In genomic region chr12:124867389-124867930, GRCh38 we compare ENCODE assay signal across 13 cellular contexts. TPM values are rescaled to one million over a fixed set of nuclear protein-coding genes. Genes with fewer than 3 reads are reported as not detected.
DNase-seq lines count a peak whose midpoint lies in the region; TF ChIP-seq lines count a peak whose summit lies in the region.
"Had no signal": no experiment of that assay in that cellular context is flagged by ENCODE, and none has a peak within 500 bp of the region (broad histone marks: within the 10 kb centered on the region; RNA-seq: fewer than 3 reads in every experiment).

No MANE protein-coding gene starts in this region.

- no peak overlapping the region for H4K5ac ChIP-seq in H9 (ENCODE audit: insufficient read length, low read depth, low read length)

- H3K4me1 Mint-ChIP-seq in H9 = peaks cover 21 to 24% of the 10 kb centered on the region in 2 experiments

- H3K9ac ChIP-seq in H9 (ENCODE audit: extremely low read depth, insufficient read length, low read length) = no peak overlapping the region

- H2BK12ac ChIP-seq in H9 (ENCODE audit: insufficient read length, low read depth, low read length) = no peak overlapping the region

- H3K27ac Mint-ChIP-seq in H9 = no peak overlapping the region

- H2AFZ ChIP-seq in H9 (ENCODE audit: low read length) = no peak overlapping the region

- no peaks in the 10 kb centered on the region for H3K9me3 Mint-ChIP-seq in H9

- H3K23me2 ChIP-seq in H9 (ENCODE audit: insufficient read length, low read depth, low read length, poor library complexity, severe bottlenecking) = peaks cover 9% of the 10 kb centered on the region

- no peak overlapping the region for H2BK120ac ChIP-seq in H9 (ENCODE audit: low read depth, low read length, poor library complexity, severe bottlenecking)

- no peak overlapping the region for H3K14ac ChIP-seq in H9 (ENCODE audit: insufficient read depth, low read length)

- no peaks in the 10 kb centered on the region; the same call in 1 of the 2 replicates for H3K27me3 ChIP-seq in H9 (ENCODE audit: insufficient read depth, low read length)

- no peaks in the 10 kb centered on the region; the same call in 1 of the 2 replicates for H3K4me1 ChIP-seq in H9 (ENCODE audit: insufficient read depth, low read length)

- no peak overlapping the region for H4K8ac ChIP-seq in H9 (replicated peaks; ENCODE audit: insufficient read length, low read depth, low read length)

- H3K27ac ChIP-seq in 22Rv1 (peak overlapping the region; percentile 40), RWPE1 (no peak overlapping the region), H9 (ENCODE audit: insufficient read length, low read depth, low read length) (no peak overlapping the region)
- H3K27ac ChIP-seq: WERI-Rb-1 had no signal

- H4K91ac ChIP-seq in H9 (ENCODE audit: insufficient read length, low read depth, low read length) = no peak overlapping the region

- no CpG with 5 or more reads among the region's 6 CpGs for WGBS in H9 (ENCODE audit: extremely low coverage, insufficient read length, low lambda C conversion rate)

- POLR2A ChIA-PET in RWPE1 (lab: Yijun Ruan, JAX; ENCODE audit: low non-redundant PET) = no interaction called here

- no peaks in the 10 kb centered on the region; a peak in 1 of 7 replicates for H3K36me3 Mint-ChIP-seq in H9 (ENCODE audit: insufficient read depth in 1 of 3, low read depth in 3 of 3)
- H3K36me3 Mint-ChIP-seq: CD14-positive monocyte had no signal

- no peaks in the 10 kb centered on the region for H3K79me2 ChIP-seq in H9 (ENCODE audit: insufficient read depth, low read length)

- H3K9me3 ChIP-seq in H9 (ENCODE audit: control insufficient read depth, low read depth, low read length) = no peaks in the 10 kb centered on the region

- no peak overlapping the region for H3K18ac ChIP-seq in H9 (ENCODE audit: insufficient read length, low read depth, low read length)

- no peak overlapping the region for H3K23ac ChIP-seq in H9 (ENCODE audit: insufficient read length, low read depth, low read length)

- no peak overlapping the region for H2BK5ac ChIP-seq in H9 (ENCODE audit: insufficient read length, low read length)

- H3K27me3 Mint-ChIP-seq in H9 (ENCODE audit: low read depth) = peaks cover 26% of the 10 kb centered on the region

- no peak overlapping the region for H3K4me3 ChIP-seq in fibroblast of villous mesenchyme (ENCODE audit: low read depth, low read length)

- no peak overlapping the region for H3K56ac ChIP-seq in H9 (ENCODE audit: insufficient read length, low read depth, low read length)

- no peaks in the 10 kb centered on the region for H4K20me1 ChIP-seq in H9 (ENCODE audit: control insufficient read depth, insufficient read depth, insufficient read length)

- H3K4ac ChIP-seq in H9 (ENCODE audit: low read depth, low read length) = no peak overlapping the region

- CTCF ChIA-PET in RWPE1 (lab: Yijun Ruan, JAX) = interaction anchor here (0.5 kb wide), 1 partner anchor 90 kb away, joined by 3 read pairs; no protein-coding TSS in a partner anchor

- H3K4me2 ChIP-seq in H9 (ENCODE audit: insufficient read depth, insufficient read length, low read length) = no peak overlapping the region

- DNase-seq in EL (peak; percentile 33), RWPE1 (ENCODE audit: low spot score) (peak; percentile 29), fibroblast of villous mesenchyme (ENCODE audit: low read depth) (peak; percentile 79), T-helper 2 cell (no peak), NCI-H524 (lab: John Stamatoyannopoulos, UW) (no peak), H9 (no peak), DMS 273 (lab: John Stamatoyannopoulos, UW; ENCODE audit: unreplicated experiment) (no peak)
- DNase-seq: aorta, GOT3, NCI-H2081 treated with DMSO at 0.1 percent for 48 hours, WERI-Rb-1 had no signal

- TF ChIP-seq CTCF in 22Rv1 (IDR thresholded peaks at IDR 0.05) = no peak
- TF ChIP-seq CTCF in RWPE1 (conservative IDR thresholded peaks at IDR 0.05; ENCODE audit: low read depth) = no peak
- TF ChIP-seq CTCF in fibroblast of villous mesenchyme (IDR thresholded peaks at IDR 0.05; ENCODE audit: insufficient read depth, low read depth, low read length) = no peak
- TF ChIP-seq CTCF in H9 (conservative IDR thresholded peaks at IDR 0.05) = no peak

- H2AK5ac ChIP-seq in H9 (ENCODE audit: insufficient read length, low read length) = no peak overlapping the region

- H3T11ph ChIP-seq in H9 (ENCODE audit: low read length) = no peak overlapping the region

- H3K79me1 ChIP-seq in H9 (ENCODE audit: insufficient read depth, low read depth, low read length, poor library complexity, severe bottlenecking) = no peaks in the 10 kb centered on the region

- no peak overlapping the region for H3K4me3 Mint-ChIP-seq in H9

- H2BK20ac ChIP-seq in H9 (ENCODE audit: low read depth, low read length, poor library complexity, severe bottlenecking) = no peak overlapping the region

- no peak overlapping the region for H2BK15ac ChIP-seq in H9 (ENCODE audit: low read depth, low read length)

RNA-seq across cellular contexts. Expression of gene SCARB1, which starts 3.8 kb away (rescaled TPM):
- total RNA-seq in fibroblast of villous mesenchyme = 22.5 and 28.5 TPM in 2 replicates
- 31.3 and 31.7 TPM in 2 replicates for total RNA-seq in H9 (2021)

RNA-seq across cellular contexts. Expression of gene UBC, which starts 47.0 kb away (rescaled TPM):
- total RNA-seq in fibroblast of villous mesenchyme (1,520 and 1,741 TPM in 2 replicates), H9 (2021) (523 and 533 TPM in 2 replicates)

Comparison
In these comparisons a context has a peak if more than half of its experiments do, and no peak if none do; other contexts are left out.
1. DNase-seq: peak in EL (single experiment), RWPE1 (single experiment) and fibroblast of villous mesenchyme (single experiment); none in T-helper 2 cell (0 of 5), NCI-H524 (0 of 2), H9 (single experiment) and DMS 273 (single experiment).